19 cellular contexts compared by ENCODE assay signal in the genomic region with DNA sequence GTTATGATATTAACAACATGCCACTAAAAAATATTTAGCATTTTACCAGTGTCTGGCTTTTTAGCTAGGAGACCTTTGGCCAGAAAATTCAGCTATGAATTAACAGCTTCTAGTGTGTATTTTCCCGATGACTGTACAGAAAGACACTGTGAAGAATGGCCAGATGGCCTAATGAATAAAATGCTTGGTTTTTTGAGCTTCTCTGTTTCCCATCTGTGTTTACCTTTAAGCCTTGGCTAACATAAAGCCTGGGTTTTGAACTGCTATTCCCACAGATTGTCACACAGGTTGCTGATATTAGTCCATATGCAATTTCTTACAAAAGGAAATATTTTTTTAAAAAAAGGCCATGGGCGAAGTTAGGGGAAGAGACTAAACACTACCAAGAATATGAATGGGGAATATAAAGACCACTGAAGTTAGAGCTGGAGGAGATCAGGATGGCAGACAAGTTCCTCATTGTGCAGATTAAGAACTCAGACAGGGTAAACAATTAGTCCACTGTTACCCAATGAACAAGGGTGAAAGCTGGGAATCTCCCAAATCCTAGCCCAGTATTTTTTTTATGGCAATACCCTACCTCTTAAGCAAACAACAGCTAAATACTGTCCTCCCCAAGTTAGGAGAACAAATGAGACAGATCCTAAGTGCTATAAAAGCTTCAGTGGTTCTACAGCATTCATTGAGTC.
DNase-seq lines count a peak whose midpoint lies in the region; ATAC-seq and FAIRE-seq lines count a peak whose summit lies in the region.
"Had no signal": no experiment of that assay in that cellular context is flagged by ENCODE, and none has a peak within 500 bp of the region (broad histone marks: within the 10 kb centered on the region; RNA-seq: fewer than 3 reads in every experiment).

No MANE protein-coding gene starts in this region.

- ATAC-seq in activated T-helper 17 cell treated with anti-CD3 and anti-CD28 coated beads, Interleukin-2, amount 50 U/mL, for 72 hours (replicated peaks): no peak
- no peak for ATAC-seq in GM19328 (IDR thresholded peaks at IDR 0.05; ENCODE audit: unreplicated experiment)
- ATAC-seq: CD8-positive, alpha-beta T cell had no signal

- no peaks in the 10 kb centered on the region for H3K9me3 Mint-ChIP-seq in activated T-helper 17 cell treated with anti-CD3 and anti-CD28 coated beads, Interleukin-2, amount 50 U/mL, for 72 hours
- H3K9me3 Mint-ChIP-seq: CD8-positive, alpha-beta T cell; T-helper 1 cell treated with Interleukin-12 subunit alpha and Interleukin-12 subunit beta and Interleukin-4 antibody, amounts not matched to agents 30 μg/mL and 1 μg/mL, for 36 hours had no signal

- peaks cover 13% of the 10 kb centered on the region for H3K27me3 Mint-ChIP-seq in activated T-helper 17 cell treated with anti-CD3 and anti-CD28 coated beads, Interleukin-2, amount 50 U/mL, for 72 hours

- no peak overlapping the region for H3K4me3 Mint-ChIP-seq in activated T-helper 17 cell treated with anti-CD3 and anti-CD28 coated beads, Interleukin-2, amount 50 U/mL, for 72 hours
- H3K4me3 Mint-ChIP-seq: CD8-positive, alpha-beta T cell; T-helper 1 cell treated with Interleukin-12 subunit alpha and Interleukin-12 subunit beta and Interleukin-4 antibody, amounts not matched to agents 30 μg/mL and 1 μg/mL, for 36 hours had no signal

- no peaks in the 10 kb centered on the region for H3K4me1 Mint-ChIP-seq in activated T-helper 17 cell treated with anti-CD3 and anti-CD28 coated beads, Interleukin-2, amount 50 U/mL, for 72 hours

- H3K36me3 Mint-ChIP-seq in activated T-helper 17 cell treated with anti-CD3 and anti-CD28 coated beads, Interleukin-2, amount 50 U/mL, for 72 hours (ENCODE audit: low read depth): no peaks in the 10 kb centered on the region
- H3K36me3 Mint-ChIP-seq: CD8-positive, alpha-beta T cell had no signal

- no peak overlapping the region for H3K27ac Mint-ChIP-seq in activated T-helper 17 cell treated with anti-CD3 and anti-CD28 coated beads, Interleukin-2, amount 50 U/mL, for 72 hours
- H3K27ac Mint-ChIP-seq: CD8-positive, alpha-beta T cell; T-helper 1 cell treated with Interleukin-12 subunit alpha and Interleukin-12 subunit beta and Interleukin-4 antibody, amounts not matched to agents 30 μg/mL and 1 μg/mL, for 36 hours had no signal

- DNase-seq in DMS53 (lab: John Stamatoyannopoulos, UW): peak; percentile 4
- DNase-seq in NCI-H1694 (lab: John Stamatoyannopoulos, UW): peak; percentile 87
- DNase-seq in NCI-H82 (lab: John Stamatoyannopoulos, UW): peak; percentile 79
- no peak for DNase-seq in SIG-M5 (lab: John Stamatoyannopoulos, UW)
- DNase-seq: CD8-positive, alpha-beta T cell; GF-D8; NCI-H1105 treated with DMSO at 0.1 percent for 48 hours; NCI-H2029 treated with DMSO at 0.1 percent for 48 hours; NCI-H2227 treated with DMSO at 0.1 percent for 48 hours; NCI-H526 treated with DMSO at 0.1 percent for 48 hours; SHP77 had no signal

- peak; percentile 76 for FAIRE-seq in islet of Langerhans (lab: Jason Lieb, UNC)
- FAIRE-seq: D721Med, GM12891, GM18507, RCC 7860 had no signal
